In genomic region chr10:123967626-123968243, GRCh38 we compare ENCODE assay signal across 7 cellular contexts.
DNase-seq lines count a peak whose midpoint lies in the region; ATAC-seq and TF ChIP-seq lines count a peak whose summit lies in the region.

No MANE protein-coding gene starts in this region.

- H3K27me3 ChIP-seq in Karpas-422 (ENCODE audit: low read length) (no peaks in the 10 kb centered on the region), left lung (peaks cover 13 to 97% of the 10 kb centered on the region in 2 donors)

- no peak overlapping the region for H3K9ac ChIP-seq in Karpas-422 (ENCODE audit: low read length)

- no peaks in the 10 kb centered on the region for H3K36me3 ChIP-seq in Karpas-422 (ENCODE audit: insufficient read depth, low read length)
- no peaks in the 10 kb centered on the region for H3K36me3 ChIP-seq in left lung

- H3K9me3 ChIP-seq in Karpas-422 (ENCODE audit: low read length) (no peaks in the 10 kb centered on the region), left lung (no peaks in the 10 kb centered on the region)

- peak; percentile 92 for ATAC-seq in left lung
- no peak for ATAC-seq in GM18868 (IDR thresholded peaks at IDR 0.05; ENCODE audit: unreplicated experiment)

- no peak overlapping the region for H2AFZ ChIP-seq in Karpas-422 (ENCODE audit: low read length)

- no peak overlapping the region for H3K4me2 ChIP-seq in Karpas-422 (ENCODE audit: low read depth, low read length, poor library complexity, severe bottlenecking)

- H3K9me2 ChIP-seq in Karpas-422 (replicated peaks; ENCODE audit: insufficient read depth, low read length), result no peaks in the 10 kb centered on the region

- no peak overlapping the region for H3K27ac ChIP-seq in Karpas-422 (ENCODE audit: low read length)
- no peak overlapping the region for H3K27ac ChIP-seq in left lung

- H3K4me1 ChIP-seq in Karpas-422 (ENCODE audit: low read length), result no peaks in the 10 kb centered on the region
- no peaks in the 10 kb centered on the region for H3K4me1 ChIP-seq in left lung

- TF ChIP-seq CTCF in left lung (IDR thresholded peaks at IDR 0.05), result peak; percentile 73 to 82

- no peak overlapping the region for H3K4me3 ChIP-seq in Karpas-422 (ENCODE audit: low read length)
- no peak overlapping the region for H3K4me3 ChIP-seq in left lung

- DNase-seq in GDM1 (lab: John Stamatoyannopoulos, UW), result peak; percentile 13
- peak; percentile 79 for DNase-seq in Karpas-422
- peak; percentile 19 for DNase-seq in T follicular helper cell (ENCODE audit: low read depth)
- DNase-seq in cerebellum (ENCODE audit: low spot score), result peak; percentile 71
- DNase-seq in left lung, result peak; percentile 42 to 89
- DNase-seq in stimulated activated CD4-positive, alpha-beta T cell treated with anti-CD3 and anti-CD28 coated beads, TNF-alpha, amount 100 ng/mL, for 24 hours (ENCODE audit: low read depth in 3 of 3), result peak in 2 of 3 experiments; percentile 12 to 52

- intact Hi-C loops in left lung (cut with DNase I), result loop anchor here in 1 of 2 donors (2.0 kb wide), 1 partner anchor 383 kb away; no protein-coding TSS in a partner anchor

- no peaks in the 10 kb centered on the region for H4K20me1 ChIP-seq in Karpas-422 (ENCODE audit: insufficient read depth, low read depth, low read length)

- no peaks in the 10 kb centered on the region for H3K79me2 ChIP-seq in Karpas-422 (ENCODE audit: low read length)

Comparison
In these comparisons a context has a peak if more than half of its experiments do, and no peak if none do; other contexts are left out.
1. DNase-seq: peak in every context shown above with its lines; median percentile 79 in Karpas-422; 71 in cerebellum; 66 in left lung; 32 in stimulated activated CD4-positive, alpha-beta T cell treated with anti-CD3 and anti-CD28 coated beads, TNF-alpha, amount 100 ng/mL, for 24 hours; 19 in T follicular helper cell; 13 in GDM1.